In genomic region chr7:97801108-97801507, GRCh38 we compare ENCODE assay signal across 1 cellular context.
TF ChIP-seq lines count a peak whose summit lies in the region.

No MANE protein-coding gene starts in this region.

TF ChIP-seq in GM23338, 12 proteins besides CTCF, POLR2A, EP300 and RAD21 (continued from another document):
- TF ChIP-seq ZNF462 (CRISPR knock-in tag; IDR thresholded peaks at IDR 0.05) (no peak), EZH2 (IDR thresholded peaks at IDR 0.05; ENCODE audit: low read depth, unreplicated experiment) (no peak), ETS1 (IDR thresholded peaks at IDR 0.05) (no peak), EZH2phosphoT487 (IDR thresholded peaks at IDR 0.05; ENCODE audit: unreplicated experiment) (no peak), ZNF114 (CRISPR knock-in tag; IDR thresholded peaks at IDR 0.05) (no peak), POLR2AphosphoS5 (IDR thresholded peaks at IDR 0.05; ENCODE audit: low read depth) (no peak)
TF ChIP-seq in GM23338: peak in this region for 0.
